Comparison of ENCODE assay signal across 8 cellular contexts in genomic region chr6:107716688-107717089, GRCh38.
DNase-seq lines count a peak whose midpoint lies in the region; ATAC-seq, FAIRE-seq and TF ChIP-seq lines count a peak whose summit lies in the region.

No MANE protein-coding gene starts in this region.

- TF ChIP-seq CTCF in A549 (IDR thresholded peaks at IDR 0.05) (no peak), fibroblast of lung (conservative IDR thresholded peaks at IDR 0.05 in 1 of 2, IDR thresholded peaks at IDR 0.05 in 1 of 2; ENCODE audit: low read depth in 1 of 2, low read length in 2 of 2) (no peak), gastroesophageal sphincter (IDR thresholded peaks at IDR 0.05) (no peak)

- POLR2A ChIA-PET in A549 (lab: Yijun Ruan, JAX) = no interaction called here

- H3K79me2 ChIP-seq in fibroblast of lung (ENCODE audit: control insufficient read depth, insufficient read depth, low read length) = no peaks in the 10 kb centered on the region

- H3K9me3 ChIP-seq in A549 = no peaks in the 10 kb centered on the region
- no peaks in the 10 kb centered on the region for H3K9me3 ChIP-seq in fibroblast of lung (ENCODE audit: control insufficient read depth, insufficient read depth, low read depth, low read length)
- no peaks in the 10 kb centered on the region for H3K9me3 ChIP-seq in gastroesophageal sphincter

- H3K4me1 ChIP-seq in A549 = no peaks in the 10 kb centered on the region
- H3K4me1 ChIP-seq in fibroblast of lung (ENCODE audit: control insufficient read depth, extremely low read depth, insufficient read depth, low read length) = peaks cover 13% of the 10 kb centered on the region
- peaks cover 0 to 20% (median 0%) of the 10 kb centered on the region in 3 donors for H3K4me1 ChIP-seq in gastroesophageal sphincter

- H2AFZ ChIP-seq in fibroblast of lung (ENCODE audit: low read length) = no peak overlapping the region

- H3K4me3 ChIP-seq in A549 (no peak overlapping the region), fibroblast of lung (replicated peaks in 1 of 4; ENCODE audit: control extremely low read depth in 1 of 4, insufficient read depth in 1 of 4, low read depth in 3 of 4, low read length in 4 of 4) (no peak overlapping the region), gastroesophageal sphincter (no peak overlapping the region)

- H3K9ac ChIP-seq in fibroblast of lung (ENCODE audit: insufficient read depth, low read length) = no peak overlapping the region

- H3K27ac ChIP-seq in A549 (no peak overlapping the region), fibroblast of lung (ENCODE audit: insufficient read depth, low read length) (no peak overlapping the region), gastroesophageal sphincter (no peak overlapping the region)

- ATAC-seq in A549 (peak in 1 of 2 experiments; percentile 78; a peak in 3 of 6 replicates), GM19467 (IDR thresholded peaks at IDR 0.05; ENCODE audit: unreplicated experiment) (peak; percentile 70), gastroesophageal sphincter (no peak)

- TF ChIP-seq POLR2A in A549 (IDR thresholded peaks at IDR 0.05; ENCODE audit: low read length) = no peak
- no peak for TF ChIP-seq POLR2A in gastroesophageal sphincter (IDR thresholded peaks at IDR 0.05)

- FAIRE-seq in A549 (lab: Jason Lieb, UNC) = no peak

- no peaks in the 10 kb centered on the region for H4K20me1 ChIP-seq in fibroblast of lung (ENCODE audit: control insufficient read depth, extremely low read depth, insufficient read depth, low read length)

- H3K27me3 ChIP-seq in fibroblast of lung (ENCODE audit: control insufficient read depth, insufficient read depth, low read length) = peaks cover 11% of the 10 kb centered on the region
- peaks cover 25% of the 10 kb centered on the region for H3K27me3 ChIP-seq in gastroesophageal sphincter

- 37% methylated on average over 9 of the region's 9 CpGs for WGBS in A549 (ENCODE audit: missing lambda C conversion rate)
- 48 to 71% methylated on average over 3 of the region's 9 CpGs for WGBS in gastroesophageal sphincter (ENCODE audit: low coverage in 1 of 2), 2 donors

- H3K36me3 ChIP-seq in fibroblast of lung (ENCODE audit: control insufficient read depth, insufficient read depth, low read length) (no peaks in the 10 kb centered on the region), gastroesophageal sphincter (no peaks in the 10 kb centered on the region)

- CTCF ChIA-PET in A549 (lab: Yijun Ruan, JAX) = interaction anchor here (0.6 to 1.3 kb wide), 3 partner anchors 9 to 13 kb away, joined by 3 read pairs; no protein-coding TSS in a partner anchor

- TF ChIP-seq RAD21 in A549 (conservative IDR thresholded peaks at IDR 0.05 in 1 of 2, IDR thresholded peaks at IDR 0.05 in 1 of 2) = no peak

- H3K4me2 ChIP-seq in A549 (no peak overlapping the region; the same call in 2 of the 3 replicates), fibroblast of lung (ENCODE audit: extremely low read depth, insufficient read depth, low read length) (no peak overlapping the region)

- peak in 1 of 2 experiments; percentile 62 for DNase-seq in A549 (ENCODE audit: low read depth in 1 of 2, low spot score in 1 of 2)
- DNase-seq in MV-4-11 (lab: John Stamatoyannopoulos, UW) = peak; percentile 97
- DNase-seq in activated CD4-positive, alpha-beta T cell treated with anti-CD3 and anti-CD28 coated beads, Interleukin-2, amount 50 U/mL, for 1 hour = peak; percentile 67
- peak; percentile 21 to 24 for DNase-seq in fibroblast of lung (ENCODE audit: low read depth in 2 of 2)
- peak; percentile 61 to 67 for DNase-seq in stimulated activated CD8-positive, alpha-beta memory T cell treated with anti-CD3 and anti-CD28 coated beads, Interleukin-15, amount 100 ng/mL, for 48 hours (ENCODE audit: low read depth in 2 of 2)
- no peak for DNase-seq in NCI-H2107 treated with DMSO at 0.1 percent for 48 hours (lab: John Stamatoyannopoulos, UW; ENCODE audit: unreplicated experiment)

- no peak for TF ChIP-seq EP300 in A549 (IDR thresholded peaks at IDR 0.05)
- no peak for TF ChIP-seq EP300 in gastroesophageal sphincter (IDR thresholded peaks at IDR 0.05)

TF ChIP-seq in A549, 52 proteins besides CTCF, POLR2A, EP300 and RAD21:
- no peak for TF ChIP-seq RARB (CRISPR knock-in tag; IDR thresholded peaks at IDR 0.05)
- TF ChIP-seq, protein P1, sequence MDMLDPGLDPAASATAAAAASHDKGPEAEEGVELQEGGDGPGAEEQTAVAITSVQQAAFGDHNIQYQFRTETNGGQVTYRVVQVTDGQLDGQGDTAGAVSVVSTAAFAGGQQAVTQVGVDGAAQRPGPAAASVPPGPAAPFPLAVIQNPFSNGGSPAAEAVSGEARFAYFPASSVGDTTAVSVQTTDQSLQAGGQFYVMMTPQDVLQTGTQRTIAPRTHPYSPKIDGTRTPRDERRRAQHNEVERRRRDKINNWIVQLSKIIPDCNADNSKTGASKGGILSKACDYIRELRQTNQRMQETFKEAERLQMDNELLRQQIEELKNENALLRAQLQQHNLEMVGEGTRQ (IDR thresholded peaks at IDR 0.05) = peak; percentile 56
